14 cellular contexts compared by ENCODE assay signal in the genomic region with DNA sequence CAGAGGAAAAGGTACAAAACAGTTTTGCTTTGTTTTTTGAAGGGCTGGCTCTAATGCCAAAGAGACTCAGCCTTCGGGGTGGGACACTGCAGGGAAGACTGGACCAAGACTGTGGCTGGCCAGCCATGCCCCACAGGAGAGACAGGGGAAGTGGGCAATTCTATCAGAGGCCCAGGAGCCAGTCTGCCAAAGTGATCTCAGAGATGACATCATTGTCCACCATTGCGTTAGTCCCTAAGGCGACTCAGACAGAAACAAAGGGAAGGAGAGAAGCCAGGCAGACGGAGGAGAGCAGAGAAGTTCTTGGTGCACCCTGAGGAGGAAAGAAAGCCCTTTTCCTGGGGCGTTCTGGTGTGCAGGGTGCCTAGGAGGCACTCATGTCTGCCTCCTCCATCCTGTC. TPM values are rescaled to one million over a fixed set of nuclear protein-coding genes. Genes with fewer than 3 reads are reported as not detected.
DNase-seq lines count a peak whose midpoint lies in the region; ATAC-seq and TF ChIP-seq lines count a peak whose summit lies in the region.
"Had no signal": no experiment of that assay in that cellular context is flagged by ENCODE, and none has a peak within 500 bp of the region (broad histone marks: within the 10 kb centered on the region; RNA-seq: fewer than 3 reads in every experiment).

No MANE protein-coding gene starts in this region.

- peak overlapping the region; percentile 10 for H4K91ac ChIP-seq in H9 (ENCODE audit: insufficient read length, low read depth, low read length)

- H3K4me2 ChIP-seq in H9 (ENCODE audit: insufficient read depth, insufficient read length, low read length): no peak overlapping the region
- H3K4me2 ChIP-seq: KMS-11 had no signal

- no peak overlapping the region for H3K27ac ChIP-seq in H9 (ENCODE audit: insufficient read length, low read depth, low read length)
- H3K27ac ChIP-seq: KMS-11, WERI-Rb-1 had no signal

- H3K9me3 Mint-ChIP-seq in H9: peaks cover 0 to 6% of the 10 kb centered on the region in 2 experiments; a peak in 2 of 5 replicates

- no peak overlapping the region for H3T11ph ChIP-seq in H9 (ENCODE audit: low read length)

- peaks cover 15% of the 10 kb centered on the region; the same call in 1 of the 2 replicates for H3K27me3 ChIP-seq in H9 (ENCODE audit: insufficient read depth, low read length)

- no peak for TF ChIP-seq CTCF in H9 (conservative IDR thresholded peaks at IDR 0.05)

- H3K23ac ChIP-seq in H9 (ENCODE audit: insufficient read length, low read depth, low read length): no peak overlapping the region

- no peak overlapping the region; the same call in 1 of the 2 replicates for H3K4ac ChIP-seq in H9 (ENCODE audit: low read depth, low read length)

- peaks cover 78 to 83% of the 10 kb centered on the region in 2 experiments for H3K4me1 Mint-ChIP-seq in H9

- no peak overlapping the region for H2BK12ac ChIP-seq in H9 (ENCODE audit: insufficient read length, low read depth, low read length)

- no peak overlapping the region for H2BK5ac ChIP-seq in H9 (ENCODE audit: insufficient read length, low read length)

- H4K20me1 ChIP-seq in H9 (ENCODE audit: control insufficient read depth, insufficient read depth, insufficient read length): no peaks in the 10 kb centered on the region

- no peaks in the 10 kb centered on the region for H3K36me3 Mint-ChIP-seq in H9 (ENCODE audit: insufficient read depth in 1 of 3, low read depth in 3 of 3)

- peak overlapping the region in 1 of 3 experiments; percentile 68; a peak in 2 of 7 replicates for H3K27ac Mint-ChIP-seq in H9

- H4K8ac ChIP-seq in H9 (replicated peaks; ENCODE audit: insufficient read length, low read depth, low read length): no peak overlapping the region

- H3K14ac ChIP-seq in H9 (ENCODE audit: insufficient read depth, low read length): no peak overlapping the region

- H3K23me2 ChIP-seq in H9 (ENCODE audit: insufficient read length, low read depth, low read length, poor library complexity, severe bottlenecking): no peaks in the 10 kb centered on the region

- H3K9ac ChIP-seq in H9 (ENCODE audit: extremely low read depth, insufficient read length, low read length): no peak overlapping the region
- H3K9ac ChIP-seq: KMS-11 had no signal

- H4K5ac ChIP-seq in H9 (ENCODE audit: insufficient read length, low read depth, low read length): no peak overlapping the region

- H2BK15ac ChIP-seq in H9 (ENCODE audit: low read depth, low read length): no peak overlapping the region

- no peaks in the 10 kb centered on the region for H3K79me2 ChIP-seq in H9 (ENCODE audit: insufficient read depth, low read length)

- H3K4me1 ChIP-seq in H9 (ENCODE audit: insufficient read depth, low read length): peaks cover 25% of the 10 kb centered on the region; the same call in 1 of the 2 replicates

- H2AK5ac ChIP-seq in H9 (ENCODE audit: insufficient read length, low read length): no peak overlapping the region

- DNase-seq in H9: no peak
- DNase-seq in OCI-M1 (lab: John Stamatoyannopoulos, UW): peak; percentile 15
- peak; percentile 33 for DNase-seq in fibroblast of gingiva (ENCODE audit: low read depth)
- peak; percentile 59 for DNase-seq in renal cortical epithelial cell (ENCODE audit: low read depth)
- DNase-seq in NCI-H1930 (lab: John Stamatoyannopoulos, UW): no peak
- DNase-seq in globus pallidus (ENCODE audit: low spot score): no peak
- DNase-seq in activated CD8-positive, alpha-beta memory T cell treated with anti-CD3 and anti-CD28 coated beads for 24 hours: no peak
- DNase-seq: activated T-cell treated with anti-CD3 and anti-CD28 coated beads for 4 hours, WERI-Rb-1 had no signal

- no peak for ATAC-seq in GM18867 (IDR thresholded peaks at IDR 0.05; ENCODE audit: unreplicated experiment)
- ATAC-seq: sciatic nerve had no signal

- H3K4me3 Mint-ChIP-seq in H9: no peak overlapping the region

- H2AFZ ChIP-seq in H9 (ENCODE audit: low read length): no peak overlapping the region

- H3K56ac ChIP-seq in H9 (ENCODE audit: insufficient read length, low read depth, low read length): no peak overlapping the region

- H3K9me3 ChIP-seq in H9 (ENCODE audit: control insufficient read depth, low read depth, low read length): no peaks in the 10 kb centered on the region

- WGBS in H9 (ENCODE audit: extremely low coverage, insufficient read length, low lambda C conversion rate): no CpG with 5 or more reads among the region's 5 CpGs

- H2BK20ac ChIP-seq in H9 (ENCODE audit: low read depth, low read length, poor library complexity, severe bottlenecking): no peak overlapping the region

- no peaks in the 10 kb centered on the region for H3K79me1 ChIP-seq in H9 (ENCODE audit: insufficient read depth, low read depth, low read length, poor library complexity, severe bottlenecking)

- no peak overlapping the region for H2BK120ac ChIP-seq in H9 (ENCODE audit: low read depth, low read length, poor library complexity, severe bottlenecking)

- no peak overlapping the region for H3K18ac ChIP-seq in H9 (ENCODE audit: insufficient read length, low read depth, low read length)

- H3K27me3 Mint-ChIP-seq in H9 (ENCODE audit: low read depth): peaks cover 76% of the 10 kb centered on the region

RNA-seq across cellular contexts. Expression of a gene that starts 26.4 kb away (rescaled TPM):
- total RNA-seq in H9 (2021) (0.68 and 1.1 TPM in 2 replicates), renal cortical epithelial cell (not detected in 2 replicates)
- total RNA-seq: Right ventricle myocardium superior, sciatic nerve, temporal lobe had no signal

RNA-seq across cellular contexts. Expression of a gene that starts 44.7 kb away (rescaled TPM):
- total RNA-seq in H9 (2021): 0.07 and 0.09 TPM in 2 replicates
- 0.05 TPM in 1 of 2 replicates, not detected in the other for total RNA-seq in renal cortical epithelial cell

Comparison
In these comparisons a context has a peak if more than half of its experiments do, and no peak if none do; other contexts are left out.
1. DNase-seq: peak in OCI-M1 (single experiment), fibroblast of gingiva (single experiment) and renal cortical epithelial cell (single experiment); none in H9 (single experiment), NCI-H1930 (0 of 2), globus pallidus (single experiment) and activated CD8-positive, alpha-beta memory T cell treated with anti-CD3 and anti-CD28 coated beads for 24 hours (single experiment).